In genomic region chr19:7349961-7350711, GRCh38 we compare ENCODE assay signal across 9 cellular contexts. TPM values are rescaled to one million over a fixed set of nuclear protein-coding genes. Genes with fewer than 3 reads are reported as not detected.
A peak's percentile ranks its signal among the peaks of the same experiment; 100 is the strongest.
DNase-seq lines count a peak whose midpoint lies in the region; ATAC-seq, FAIRE-seq and TF ChIP-seq lines count a peak whose summit lies in the region.
"Had no signal": no experiment of that assay in that cellular context is flagged by ENCODE, and none has a peak within 500 bp of the region (broad histone marks: within the 10 kb centered on the region; RNA-seq: fewer than 3 reads in every experiment).

No MANE protein-coding gene starts in this region.

- peak overlapping the region; percentile 74 for H3K27ac ChIP-seq in CD4-positive, alpha-beta memory T cell (ENCODE audit: low read depth, low read length)
- H3K27ac ChIP-seq in small intestine (ENCODE audit: low read depth in 1 of 2, low read length in 1 of 2) (peak overlapping the region in 1 of 2 donors; percentile 36), psoas muscle (no peak overlapping the region), heart right ventricle (peak overlapping the region in 1 of 10 donors; percentile 86)

- H3K36me3 ChIP-seq in CD4-positive, alpha-beta memory T cell (ENCODE audit: insufficient read depth, low read length) = peaks cover 7% of the 10 kb centered on the region
- no peaks in the 10 kb centered on the region for H3K36me3 ChIP-seq in small intestine (ENCODE audit: control insufficient read depth in 2 of 2, insufficient read depth in 2 of 2, low read length in 2 of 2)
- H3K36me3 ChIP-seq in psoas muscle (ENCODE audit: insufficient read depth in 1 of 2, low read depth in 1 of 2) = no peaks in the 10 kb centered on the region
- H3K36me3 ChIP-seq in heart right ventricle = no peaks in the 10 kb centered on the region

- FAIRE-seq in small intestine (lab: Jason Lieb, UNC) = no peak

- H3K36me3 Mint-ChIP-seq in CD4-positive, alpha-beta memory T cell = peaks cover 36 to 43% of the 10 kb centered on the region in 2 donors
- peaks cover 30% of the 10 kb centered on the region for H3K36me3 Mint-ChIP-seq in activated CD8-positive, alpha-beta T cell treated with anti-CD3 and anti-CD28 coated beads for 36 hours (ENCODE audit: low read depth)
- H3K36me3 Mint-ChIP-seq in nephron progenitor cell (ENCODE audit: low read depth) = no peaks in the 10 kb centered on the region

- DNase-seq in CD4-positive, alpha-beta memory T cell = peak in 4 of 5 donors; percentile 57 to 75 (median 68)
- DNase-seq in Kasumi-1 (lab: John Stamatoyannopoulos, UW) (peak; percentile 50 to 69), mesenteric fat pad (ENCODE audit: low spot score) (peak; percentile 82), small intestine (no peak), psoas muscle (no peak), nephron progenitor cell (no peak), heart right ventricle (no peak)
- DNase-seq in activated CD8-positive, alpha-beta T cell treated with anti-CD3 and anti-CD28 coated beads for 36 hours = peak; percentile 64
- DNase-seq: NCI-H2081 had no signal

- peaks cover 77% of the 10 kb centered on the region for H3K4me1 ChIP-seq in CD4-positive, alpha-beta memory T cell (ENCODE audit: insufficient read depth, low read length)
- H3K4me1 ChIP-seq in small intestine (ENCODE audit: control insufficient read depth in 2 of 2, insufficient read depth in 1 of 2, low read depth in 1 of 2, low read length in 1 of 2) = no peaks in the 10 kb centered on the region
- no peaks in the 10 kb centered on the region for H3K4me1 ChIP-seq in psoas muscle
- peaks cover 0 to 40% (median 0%) of the 10 kb centered on the region in 9 donors for H3K4me1 ChIP-seq in heart right ventricle

- no peaks in the 10 kb centered on the region for H3K27me3 ChIP-seq in CD4-positive, alpha-beta memory T cell (ENCODE audit: insufficient read depth, low read length)
- H3K27me3 ChIP-seq in small intestine (ENCODE audit: control insufficient read depth in 2 of 2, insufficient read depth in 2 of 2, low read length in 2 of 2) (no peaks in the 10 kb centered on the region), psoas muscle (ENCODE audit: insufficient read depth in 3 of 3, low read length in 2 of 3) (peaks cover 0 to 4% (median 1%) of the 10 kb centered on the region in 3 donors), heart right ventricle (peaks cover 0 to 10% (median 0%) of the 10 kb centered on the region in 7 donors)

- H3K9me3 ChIP-seq in CD4-positive, alpha-beta memory T cell (ENCODE audit: control insufficient read depth in 1 of 2, low read length in 2 of 2) = no peaks in the 10 kb centered on the region
- H3K9me3 ChIP-seq in small intestine (ENCODE audit: control insufficient read depth, low read depth) (no peaks in the 10 kb centered on the region), psoas muscle (peaks cover 5% of the 10 kb centered on the region), heart right ventricle (peaks cover 0 to 16% (median 7%) of the 10 kb centered on the region in 11 donors)

- CTCF ChIA-PET in CD4-positive, alpha-beta memory T cell (lab: Charles Lee; ENCODE audit: partially characterized antibody) = interaction anchor here (0.6 to 8.1 kb wide), 7 partner anchors 9 to 202 kb away, joined by 3 to 123 read pairs (median 12); no protein-coding TSS in a partner anchor
- CTCF ChIA-PET in activated CD8-positive, alpha-beta T cell treated with anti-CD3 and anti-CD28 coated beads for 36 hours (lab: Charles Lee) = interaction anchor here (0.9 to 2.8 kb wide), 7 partner anchors 9 to 331 kb away, joined by 3 to 7 read pairs (median 5); partner anchors contain the start of gene TRAPPC5

- H3K4me3 Mint-ChIP-seq in CD4-positive, alpha-beta memory T cell = peak overlapping the region; percentile 93 to 100 (median 98)
- H3K4me3 Mint-ChIP-seq in activated CD8-positive, alpha-beta T cell treated with anti-CD3 and anti-CD28 coated beads for 36 hours = peak overlapping the region; percentile 89
- H3K4me3 Mint-ChIP-seq in nephron progenitor cell = no peak overlapping the region

- POLR2A ChIA-PET in CD4-positive, alpha-beta memory T cell (lab: Charles Lee; ENCODE audit: partially characterized antibody) = interaction anchor here (0.6 to 4.3 kb wide), 25 partner anchors 10 to 814 kb away, joined by 3 to 50 read pairs (median 6); partner anchors contain the start of genes PEX11G, STXBP2 and ZNF557
- POLR2A ChIA-PET in activated CD8-positive, alpha-beta T cell treated with anti-CD3 and anti-CD28 coated beads for 36 hours (lab: Charles Lee) = interaction anchor here (0.9 kb wide), 1 partner anchor 201 kb away, joined by 3 read pairs; no protein-coding TSS in a partner anchor

- H3K9me3 Mint-ChIP-seq in CD4-positive, alpha-beta memory T cell = peaks cover 0 to 13% (median 6%) of the 10 kb centered on the region in 8 donors
- H3K9me3 Mint-ChIP-seq in activated CD8-positive, alpha-beta T cell treated with anti-CD3 and anti-CD28 coated beads for 36 hours = peaks cover 11% of the 10 kb centered on the region
- peaks cover 37% of the 10 kb centered on the region for H3K9me3 Mint-ChIP-seq in nephron progenitor cell

- ATAC-seq in activated CD8-positive, alpha-beta T cell treated with anti-CD3 and anti-CD28 coated beads for 36 hours = peak; percentile 32
- ATAC-seq in psoas muscle = no peak
- ATAC-seq in heart right ventricle = no peak

- H3K4me1 Mint-ChIP-seq in CD4-positive, alpha-beta memory T cell = peaks cover 41 to 82% (median 61%) of the 10 kb centered on the region in 4 donors
- H3K4me1 Mint-ChIP-seq in activated CD8-positive, alpha-beta T cell treated with anti-CD3 and anti-CD28 coated beads for 36 hours (ENCODE audit: low read depth) = peaks cover 58% of the 10 kb centered on the region
- H3K4me1 Mint-ChIP-seq in nephron progenitor cell = peaks cover 6% of the 10 kb centered on the region

- TF ChIP-seq CTCF in activated CD8-positive, alpha-beta T cell treated with anti-CD3 and anti-CD28 coated beads for 36 hours (IDR thresholded peaks at IDR 0.05) = no peak
- TF ChIP-seq CTCF in psoas muscle (IDR thresholded peaks at IDR 0.05) (no peak), nephron progenitor cell (IDR thresholded peaks at IDR 0.05) (no peak), heart right ventricle (IDR thresholded peaks at IDR 0.05) (no peak)

- intact Hi-C loops in CD4-positive, alpha-beta memory T cell (cut with micrococcal nuclease) = loop anchor here (5.0 kb wide), 2 partner anchors 42 to 153 kb away; no protein-coding TSS in a partner anchor
- intact Hi-C loops in activated CD8-positive, alpha-beta T cell treated with anti-CD3 and anti-CD28 coated beads for 36 hours (cut with micrococcal nuclease) = no loop called here
- intact Hi-C loops in psoas muscle (cut with DNase I) (loop anchor here (5.0 to 10.0 kb wide), 2 partner anchors 452 to 465 kb away; no protein-coding TSS in a partner anchor), heart right ventricle (cut with DNase I) (loop anchor here in 8 of 10 donors (5.0 to 10.0 kb wide), 10 partner anchors 185 to 485 kb away; partner anchors contain the start of genes TRAPPC5 (in 5 of the 8), MCEMP1 (in 2 of the 8) and PNPLA6 (in 1 of the 8))

- H3K27ac Mint-ChIP-seq in CD4-positive, alpha-beta memory T cell = peak overlapping the region; percentile 89 to 99 (median 95)
- peak overlapping the region; percentile 93 for H3K27ac Mint-ChIP-seq in activated CD8-positive, alpha-beta T cell treated with anti-CD3 and anti-CD28 coated beads for 36 hours
- H3K27ac Mint-ChIP-seq in nephron progenitor cell = no peak overlapping the region

- peak overlapping the region; percentile 96 to 100 for H3K4me3 ChIP-seq in CD4-positive, alpha-beta memory T cell (ENCODE audit: low read length in 2 of 2)
- H3K4me3 ChIP-seq in small intestine (ENCODE audit: low read depth in 1 of 2, low read length in 2 of 2) (peak overlapping the region in 1 of 2 donors; percentile 24), psoas muscle (no peak overlapping the region), heart right ventricle (peak overlapping the region in 2 of 10 donors; percentile 3 to 56)

- 61 to 73% (median 70%) methylated on average over 8 of the region's 8 CpGs for WGBS in small intestine, 3 donors
- 65 to 74% (median 71%) methylated on average over 7 to 8 of the region's 8 CpGs for WGBS in psoas muscle, 3 donors
- 72 to 73% methylated on average over 8 of the region's 8 CpGs for WGBS in heart right ventricle, 2 donors

- no peaks in the 10 kb centered on the region for H3K27me3 Mint-ChIP-seq in CD4-positive, alpha-beta memory T cell
- H3K27me3 Mint-ChIP-seq in activated CD8-positive, alpha-beta T cell treated with anti-CD3 and anti-CD28 coated beads for 36 hours = no peaks in the 10 kb centered on the region
- peaks cover 12% of the 10 kb centered on the region for H3K27me3 Mint-ChIP-seq in nephron progenitor cell (ENCODE audit: low read depth, poor library complexity)

RNA-seq across cellular contexts. Expression of gene ARHGEF18, which starts 1.4 kb away (rescaled TPM):
- 10 to 100 TPM; 82.3 to 83.8 TPM for total RNA-seq in CD4-positive, alpha-beta memory T cell
- 10 to 100 TPM in 1 of 2 donors, 1 to 10 TPM in 1; 2.2 to 11.1 TPM for polyA plus RNA-seq in CD4-positive, alpha-beta memory T cell
- total RNA-seq in activated CD8-positive, alpha-beta T cell treated with anti-CD3 and anti-CD28 coated beads for 36 hours = 10 to 100 TPM; 25.9 to 36.4 TPM
- 18.4 TPM for total RNA-seq in mesenteric fat pad
- polyA plus RNA-seq in small intestine = 10 to 100 TPM; 22.6 to 24.9 (median 23.0) TPM
- total RNA-seq in psoas muscle = 1 to 10 TPM; 6.0 to 8.3 (median 6.9) TPM
- polyA plus RNA-seq in psoas muscle = 10 to 100 TPM in 1 of 3 donors, 1 to 10 TPM in 2; 3.5 to 12.2 (median 5.3) TPM
- total RNA-seq in heart right ventricle = 10 to 100 TPM in 2 of 10 donors, 1 to 10 TPM in 8; 4.8 to 13.3 (median 8.7) TPM
- polyA plus RNA-seq in heart right ventricle = 1 to 10 TPM; 5.7 to 6.1 TPM

RNA-seq across cellular contexts. Expression of gene INSR, which starts 55.9 kb away (rescaled TPM):
- 1 to 10 TPM; 1.2 to 2.2 TPM for total RNA-seq in CD4-positive, alpha-beta memory T cell
- polyA plus RNA-seq in CD4-positive, alpha-beta memory T cell = under 1 TPM; 0.06 to 0.13 TPM
- total RNA-seq in activated CD8-positive, alpha-beta T cell treated with anti-CD3 and anti-CD28 coated beads for 36 hours = 1 to 10 TPM in 1 of 2 experiments, under 1 TPM in 1; 0.87 to 1.0 TPM
- total RNA-seq in mesenteric fat pad = 75.5 TPM
- 10 to 100 TPM; 10.6 to 18.6 (median 13.5) TPM for polyA plus RNA-seq in small intestine
- total RNA-seq in psoas muscle = 10 to 100 TPM; 48.5 to 95.1 (median 66.3) TPM
- 10 to 100 TPM in 2 of 3 donors, 1 to 10 TPM in 1; 3.7 to 13.7 (median 11.4) TPM for polyA plus RNA-seq in psoas muscle
- 100 to 1,000 TPM in 6 of 10 donors, 10 to 100 TPM in 4; 68.9 to 157 (median 103) TPM for total RNA-seq in heart right ventricle
- polyA plus RNA-seq in heart right ventricle = 10 to 100 TPM; 20.2 to 36.6 TPM

Comparison
In these comparisons a context has a peak if more than half of its experiments do, and no peak if none do; other contexts are left out.
1. DNase-seq: peak in CD4-positive, alpha-beta memory T cell (4 of 5), Kasumi-1 (2 of 2), activated CD8-positive, alpha-beta T cell treated with anti-CD3 and anti-CD28 coated beads for 36 hours (single experiment) and mesenteric fat pad (single experiment); none in small intestine (single experiment), psoas muscle (0 of 2), nephron progenitor cell (single experiment) and heart right ventricle (0 of 2).
2. RNA of gene INSR, which starts 55.9 kb away (total RNA-seq): 68.9 to 157 TPM in heart right ventricle, 75.5 TPM in mesenteric fat pad (single experiment) and 48.5 to 95.1 TPM in psoas muscle; 1.2 to 2.2 TPM in CD4-positive, alpha-beta memory T cell and 0.87 to 1.0 TPM in activated CD8-positive, alpha-beta T cell treated with anti-CD3 and anti-CD28 coated beads for 36 hours; every median in the first group is over 10 times any median in the second.